In genomic region chr9:7936201-7936600, GRCh38 we compare ENCODE assay signal across 11 cellular contexts.
DNase-seq lines count a peak whose midpoint lies in the region; ATAC-seq and TF ChIP-seq lines count a peak whose summit lies in the region.
"Had no signal": no experiment of that assay in that cellular context is flagged by ENCODE, and none has a peak within 500 bp of the region (broad histone marks: within the 10 kb centered on the region; RNA-seq: fewer than 3 reads in every experiment).

No MANE protein-coding gene starts in this region.

- no peak overlapping the region for H4K91ac ChIP-seq in H9 (ENCODE audit: insufficient read length, low read depth, low read length)

- peak in 1 of 2 donors; percentile 9 for ATAC-seq in activated T-cell treated with anti-CD3 and anti-CD28 coated beads, Interleukin-2, amount 50 U/mL, for 4 hours
- ATAC-seq in left colon, result peak; percentile 5

- no peaks in the 10 kb centered on the region for H4K20me1 ChIP-seq in BLaER1 treated with 17β-estradiol and CSF1 and Interleukin-3, amounts not matched to agents 10 nM and 100 nM
- no peaks in the 10 kb centered on the region for H4K20me1 ChIP-seq in H9 (ENCODE audit: control insufficient read depth, insufficient read depth, insufficient read length)

- H2AFZ ChIP-seq in H9 (ENCODE audit: low read length), result no peak overlapping the region

- no peak overlapping the region; a peak in 1 of 20 replicates for H3K4me3 ChIP-seq in BLaER1 treated with 17β-estradiol and CSF1 and Interleukin-3, amounts not matched to agents 10 nM and 100 nM
- H3K4me3 ChIP-seq in A673 (ENCODE audit: low read depth, low read length, poor library complexity, severe bottlenecking), result no peak overlapping the region

- intact Hi-C loops in left colon (cut with DNase I, micrococcal nuclease) (no loop called here), A673 (cut with micrococcal nuclease; ENCODE audit: unreplicated experiment) (no loop called here)

- H3K36me3 ChIP-seq in BLaER1 treated with 17β-estradiol and CSF1 and Interleukin-3, amounts not matched to agents 10 nM and 100 nM, result 0 out of 22 replicates have a peak, but pooled peaks cover 0 to 4% (median 0%) of the 10 kb centered on the region in 11 experiments
- no peaks in the 10 kb centered on the region for H3K36me3 ChIP-seq in A673 (ENCODE audit: insufficient read depth, low read length, poor library complexity, severe bottlenecking)

- H2BK15ac ChIP-seq in H9 (ENCODE audit: low read depth, low read length), result no peak overlapping the region

- peaks cover 5 to 6% of the 10 kb centered on the region in 2 experiments; a peak in 3 of 5 replicates for H3K9me3 Mint-ChIP-seq in H9
- H3K9me3 Mint-ChIP-seq in activated T-cell treated with anti-CD3 and anti-CD28 coated beads, Interleukin-2, amount 50 U/mL, for 4 hours, result peaks cover 14% of the 10 kb centered on the region

- CTCF ChIA-PET in A673 (lab: Charles Lee), result no interaction called here

- no peak overlapping the region for H2BK12ac ChIP-seq in H9 (ENCODE audit: insufficient read length, low read depth, low read length)

- no peak overlapping the region for H3K56ac ChIP-seq in H9 (ENCODE audit: insufficient read length, low read depth, low read length)

- peaks cover 10 to 22% (median 16%) of the 10 kb centered on the region in 10 experiments for H3K4me1 ChIP-seq in BLaER1 treated with 17β-estradiol and CSF1 and Interleukin-3, amounts not matched to agents 10 nM and 100 nM
- H3K4me1 ChIP-seq in H9 (ENCODE audit: insufficient read depth, low read length), result peaks cover 4% of the 10 kb centered on the region
- no peaks in the 10 kb centered on the region for H3K4me1 ChIP-seq in A673 (ENCODE audit: insufficient read depth, low read length, poor library complexity, severe bottlenecking)

- H3K27ac Mint-ChIP-seq in H9, result peak overlapping the region in 2 of 3 experiments; percentile 56 to 89; a peak in 3 of 7 replicates

- no peak overlapping the region for H2BK120ac ChIP-seq in H9 (ENCODE audit: low read depth, low read length, poor library complexity, severe bottlenecking)

- H3K9ac ChIP-seq in BLaER1 treated with 17β-estradiol and CSF1 and Interleukin-3, amounts not matched to agents 10 nM and 100 nM, result peak overlapping the region in 3 of 11 experiments; percentile 18 to 28 (median 19); a peak in 3 of 22 replicates
- H3K9ac ChIP-seq in H9 (ENCODE audit: extremely low read depth, insufficient read length, low read length), result no peak overlapping the region

- TF ChIP-seq CTCF in H9 (conservative IDR thresholded peaks at IDR 0.05) (no peak), A673 (conservative IDR thresholded peaks at IDR 0.05; ENCODE audit: low read depth, low read length) (no peak)

- no TSS peak for BruUV-seq in A673 (replicated peaks; lab: Mats Ljungman, UMichigan)

- peaks cover 0 to 3% (median 0%) of the 10 kb centered on the region in 3 experiments; a peak in 1 of 7 replicates for H3K36me3 Mint-ChIP-seq in H9 (ENCODE audit: insufficient read depth in 1 of 3, low read depth in 3 of 3)
- no peaks in the 10 kb centered on the region for H3K36me3 Mint-ChIP-seq in activated T-cell treated with anti-CD3 and anti-CD28 coated beads, Interleukin-2, amount 50 U/mL, for 4 hours (ENCODE audit: insufficient read depth)

- H3K27me3 Mint-ChIP-seq in H9 (ENCODE audit: low read depth), result peaks cover 2% of the 10 kb centered on the region; the same call in 1 of the 2 replicates
- no peaks in the 10 kb centered on the region for H3K27me3 Mint-ChIP-seq in activated T-cell treated with anti-CD3 and anti-CD28 coated beads, Interleukin-2, amount 50 U/mL, for 4 hours (ENCODE audit: low read depth)

- H4K5ac ChIP-seq in H9 (ENCODE audit: insufficient read length, low read depth, low read length), result no peak overlapping the region

- H3K4me1 Mint-ChIP-seq in H9, result peaks cover 6 to 7% of the 10 kb centered on the region in 2 experiments
- H3K4me1 Mint-ChIP-seq in activated T-cell treated with anti-CD3 and anti-CD28 coated beads, Interleukin-2, amount 50 U/mL, for 4 hours (ENCODE audit: low read depth), result peaks cover 24% of the 10 kb centered on the region

- H3K23ac ChIP-seq in H9 (ENCODE audit: insufficient read length, low read depth, low read length), result no peak overlapping the region

- no peak overlapping the region for H3K4ac ChIP-seq in H9 (ENCODE audit: low read depth, low read length)

- no peak overlapping the region for H4K8ac ChIP-seq in H9 (replicated peaks; ENCODE audit: insufficient read length, low read depth, low read length)

- no peak overlapping the region for H2BK5ac ChIP-seq in H9 (ENCODE audit: insufficient read length, low read length)

- peak overlapping the region; percentile 29 to 77 (median 64); a peak in 21 of 22 replicates for H3K4me2 ChIP-seq in BLaER1 treated with 17β-estradiol and CSF1 and Interleukin-3, amounts not matched to agents 10 nM and 100 nM
- H3K4me2 ChIP-seq in H9 (ENCODE audit: insufficient read depth, insufficient read length, low read length), result no peak overlapping the region

- no peaks in the 10 kb centered on the region for H3K79me1 ChIP-seq in H9 (ENCODE audit: insufficient read depth, low read depth, low read length, poor library complexity, severe bottlenecking)

- H3K27ac ChIP-seq in BLaER1 treated with 17β-estradiol and CSF1 and Interleukin-3, amounts not matched to agents 10 nM and 100 nM, result peak overlapping the region in 9 of 11 experiments; percentile 21 to 63 (median 31); a peak in 12 of 22 replicates
- no peak overlapping the region for H3K27ac ChIP-seq in H9 (ENCODE audit: insufficient read length, low read depth, low read length)
- H3K27ac ChIP-seq in A673 (ENCODE audit: low read depth, low read length, poor library complexity, severe bottlenecking), result no peak overlapping the region

- H3K18ac ChIP-seq in H9 (ENCODE audit: insufficient read length, low read depth, low read length), result no peak overlapping the region

- POLR2A ChIA-PET in A673 (lab: Charles Lee; ENCODE audit: low non-redundant PET), result no interaction called here

- H3K27me3 ChIP-seq in BLaER1 treated with 17β-estradiol and CSF1 and Interleukin-3, amounts not matched to agents 10 nM and 100 nM, result no peaks in the 10 kb centered on the region
- H3K27me3 ChIP-seq in H9 (ENCODE audit: insufficient read depth, low read length), result no peaks in the 10 kb centered on the region
- H3K27me3 ChIP-seq in A673 (replicated peaks; ENCODE audit: insufficient read depth, low read depth, low read length, poor library complexity), result no peaks in the 10 kb centered on the region

- WGBS in H9 (ENCODE audit: extremely low coverage, insufficient read length, low lambda C conversion rate), result no CpG with 5 or more reads among the region's 4 CpGs

- H2BK20ac ChIP-seq in H9 (ENCODE audit: low read depth, low read length, poor library complexity, severe bottlenecking), result no peak overlapping the region

- peak; percentile 32 for DNase-seq in H9
- no peak for DNase-seq in activated T-cell treated with anti-CD3 and anti-CD28 coated beads, Interleukin-2, amount 50 U/mL, for 4 hours
- DNase-seq in left colon, result no peak
- DNase-seq in dermis blood vessel endothelial cell, result no peak
- DNase-seq in D341Med (ENCODE audit: low spot score), result no peak
- DNase-seq in A673 (ENCODE audit: low spot score), result no peak
- DNase-seq in NCI-H2081 treated with DMSO at 0.1 percent for 48 hours (lab: John Stamatoyannopoulos, UW), result no peak
- DNase-seq: KBM-7, midbrain, NCI-H2029 treated with DMSO at 0.1 percent for 48 hours had no signal

- H2AK5ac ChIP-seq in H9 (ENCODE audit: insufficient read length, low read length), result no peak overlapping the region

- peaks cover 21 to 37% (median 30%) of the 10 kb centered on the region in 11 experiments for H3K9me3 ChIP-seq in BLaER1 treated with 17β-estradiol and CSF1 and Interleukin-3, amounts not matched to agents 10 nM and 100 nM (replicated peaks in 1 of 11)
- no peaks in the 10 kb centered on the region for H3K9me3 ChIP-seq in H9 (ENCODE audit: control insufficient read depth, low read depth, low read length)
- peaks cover 22% of the 10 kb centered on the region for H3K9me3 ChIP-seq in A673 (ENCODE audit: low read depth, low read length, poor library complexity, severe bottlenecking)

- H3K4me3 Mint-ChIP-seq in H9, result no peak overlapping the region
- H3K4me3 Mint-ChIP-seq in activated T-cell treated with anti-CD3 and anti-CD28 coated beads, Interleukin-2, amount 50 U/mL, for 4 hours, result peak overlapping the region; percentile 11

- no peaks in the 10 kb centered on the region for H3K23me2 ChIP-seq in H9 (ENCODE audit: insufficient read length, low read depth, low read length, poor library complexity, severe bottlenecking)

- H3K79me2 ChIP-seq in H9 (ENCODE audit: insufficient read depth, low read length), result no peaks in the 10 kb centered on the region

- H3T11ph ChIP-seq in H9 (ENCODE audit: low read length), result no peak overlapping the region

- no peak overlapping the region for H3K14ac ChIP-seq in H9 (ENCODE audit: insufficient read depth, low read length)

Comparison
In these comparisons a context has a peak if more than half of its experiments do, and no peak if none do; other contexts are left out.
1. H3K27ac ChIP-seq: peak in BLaER1 treated with 17β-estradiol and CSF1 and Interleukin-3, amounts not matched to agents 10 nM and 100 nM (9 of 11); none in H9 (single experiment) and A673 (single experiment).